In genomic region chr2:3780477-3781402, GRCh38 we compare ENCODE assay signal across 8 cellular contexts.
DNase-seq lines count a peak whose midpoint lies in the region; ATAC-seq and TF ChIP-seq lines count a peak whose summit lies in the region.

No MANE protein-coding gene starts in this region.

- DNase-seq in GM03348 (ENCODE audit: low spot score) (peak; percentile 67), PC-3 (peak; percentile 67), cardiac muscle cell (ENCODE audit: low read depth in 1 of 2, low spot score in 1 of 2) (peak; percentile 53 to 81), gastrocnemius medialis (no peak), NCI-H1930 (lab: John Stamatoyannopoulos, UW) (no peak)
- peak; percentile 8 for DNase-seq in activated effector memory CD4-positive, alpha-beta T cell treated with Interleukin-2 at 50 U/mL for 16 hours

- peaks cover 2 to 13% (median 2%) of the 10 kb centered on the region in 3 donors for H3K4me1 Mint-ChIP-seq in IgD-negative memory B cell

- no peaks in the 10 kb centered on the region for H3K9me3 ChIP-seq in PC-3 (ENCODE audit: low read length)
- H3K9me3 ChIP-seq in cardiac muscle cell (ENCODE audit: low read depth), result no peaks in the 10 kb centered on the region
- no peaks in the 10 kb centered on the region for H3K9me3 ChIP-seq in gastrocnemius medialis

- H3K9me3 Mint-ChIP-seq in IgD-negative memory B cell, result peaks cover 0 to 6% (median 0%) of the 10 kb centered on the region in 3 donors

- peak overlapping the region in 3 of 4 donors; percentile 27 to 70 (median 69) for H3K4me3 Mint-ChIP-seq in IgD-negative memory B cell

- in situ Hi-C loops in gastrocnemius medialis (cut with MboI; ENCODE audit: low sequenced_read_pairs in 4 of 4), result no loop called here

- H3K4me3 ChIP-seq in PC-3 (ENCODE audit: low read length) (no peak overlapping the region), cardiac muscle cell (no peak overlapping the region), gastrocnemius medialis (peak overlapping the region in 2 of 4 donors; percentile 11 to 25)

- no peaks in the 10 kb centered on the region for H3K9me2 ChIP-seq in PC-3 (replicated peaks; ENCODE audit: low read length)

- peaks cover 13% of the 10 kb centered on the region for H3K4me1 ChIP-seq in PC-3 (ENCODE audit: insufficient read depth, low read length)
- no peaks in the 10 kb centered on the region for H3K4me1 ChIP-seq in cardiac muscle cell (ENCODE audit: low read depth)
- no peaks in the 10 kb centered on the region for H3K4me1 ChIP-seq in gastrocnemius medialis

- H3K9ac ChIP-seq in PC-3 (ENCODE audit: low read length), result no peak overlapping the region

- peak; percentile 98 for ATAC-seq in GM21619 (IDR thresholded peaks at IDR 0.05; ENCODE audit: unreplicated experiment)
- peak; percentile 66; the same call in 1 of the 2 replicates for ATAC-seq in PC-3
- ATAC-seq in gastrocnemius medialis, result no peak

- H3K79me2 ChIP-seq in PC-3 (ENCODE audit: low read length), result no peaks in the 10 kb centered on the region

- no peaks in the 10 kb centered on the region for H3K36me3 ChIP-seq in PC-3 (ENCODE audit: low read depth, low read length)
- H3K36me3 ChIP-seq in cardiac muscle cell, result no peaks in the 10 kb centered on the region
- no peaks in the 10 kb centered on the region for H3K36me3 ChIP-seq in gastrocnemius medialis

- no peaks in the 10 kb centered on the region for H4K20me1 ChIP-seq in PC-3 (ENCODE audit: low read length)

- intact Hi-C loops in PC-3 (cut with micrococcal nuclease), result no loop called here
- intact Hi-C loops in gastrocnemius medialis (cut with DNase I; ENCODE audit: low total_unique reads), result loop anchor here (2.0 kb wide), 1 partner anchor 52 kb away; no protein-coding TSS in a partner anchor

- TF ChIP-seq POLR2A in gastrocnemius medialis (IDR thresholded peaks at IDR 0.05), result no peak

- peaks cover 4% of the 10 kb centered on the region for H3F3A ChIP-seq in PC-3 (ENCODE audit: low read length, unreplicated experiment)

- BruUV-seq in PC-3 (replicated peaks; lab: Mats Ljungman, UMichigan), result no TSS peak

- CTCF ChIA-PET in PC-3 (lab: Charles Lee), result interaction anchor here (0.7 kb wide), 1 partner anchor 709 kb away, joined by 3 read pairs; no protein-coding TSS in a partner anchor

- H3K27ac Mint-ChIP-seq in IgD-negative memory B cell, result no peak overlapping the region

- H3K27ac ChIP-seq in PC-3 (ENCODE audit: low read length), result no peak overlapping the region
- no peak overlapping the region for H3K27ac ChIP-seq in cardiac muscle cell
- H3K27ac ChIP-seq in gastrocnemius medialis, result no peak overlapping the region

- peaks cover 8% of the 10 kb centered on the region for H3K27me3 Mint-ChIP-seq in IgD-negative memory B cell

- POLR2A ChIA-PET in PC-3 (lab: Charles Lee; ENCODE audit: unreplicated experiment), result no interaction called here

- TF ChIP-seq CTCF in PC-3 (conservative IDR thresholded peaks at IDR 0.05; ENCODE audit: low read depth, low read length) (peak; percentile 81), cardiac muscle cell (IDR thresholded peaks at IDR 0.05; ENCODE audit: low read depth, low read length) (peak; percentile 62), gastrocnemius medialis (IDR thresholded peaks at IDR 0.05 in 4 of 5, conservative IDR thresholded peaks at IDR 0.05 in 1 of 5) (peak in 3 of 5 experiments; percentile 22 to 51 (median 41))

- 0 out of 2 replicates have a peak overlapping the region, but pooled peaks have one; percentile 1 for H3K4me2 ChIP-seq in PC-3 (ENCODE audit: low read length)

- peaks cover 47% of the 10 kb centered on the region for H3K27me3 ChIP-seq in PC-3 (ENCODE audit: low read length)
- H3K27me3 ChIP-seq in cardiac muscle cell, result peaks cover 14% of the 10 kb centered on the region
- H3K27me3 ChIP-seq in gastrocnemius medialis, result peaks cover 0 to 3% (median 0%) of the 10 kb centered on the region in 3 donors

- no peak overlapping the region for H2AFZ ChIP-seq in PC-3 (ENCODE audit: low read length)

- no peaks in the 10 kb centered on the region for H3K36me3 Mint-ChIP-seq in IgD-negative memory B cell

Comparison
In these comparisons a context has a peak if more than half of its experiments do, and no peak if none do; other contexts are left out.
1. DNase-seq: peak in GM03348 (single experiment), PC-3 (single experiment), activated effector memory CD4-positive, alpha-beta T cell treated with Interleukin-2 at 50 U/mL for 16 hours (single experiment) and cardiac muscle cell (2 of 2); none in gastrocnemius medialis (0 of 2) and NCI-H1930 (0 of 2).
2. ATAC-seq: peak in GM21619 (single experiment) and PC-3 (single experiment); none in gastrocnemius medialis (0 of 2).
3. Peak in every context shown above with its lines, with median percentiles within 50 percentile points of each other: CTCF ChIP-seq.